Comparison of ENCODE assay signal across 10 cellular contexts in genomic region chrX:130084651-130085237, GRCh38. TPM values are rescaled to one million over a fixed set of nuclear protein-coding genes. Genes with fewer than 3 reads are reported as not detected.
A peak's percentile ranks its signal among the peaks of the same experiment; 100 is the strongest.
DNase-seq lines count a peak whose midpoint lies in the region; ATAC-seq and TF ChIP-seq lines count a peak whose summit lies in the region.
"Had no signal": no experiment of that assay in that cellular context is flagged by ENCODE, and none has a peak within 500 bp of the region (broad histone marks: within the 10 kb centered on the region; RNA-seq: fewer than 3 reads in every experiment).

No MANE protein-coding gene starts in this region.

- intact Hi-C loops in OCI-LY7 (cut with micrococcal nuclease; ENCODE audit: unreplicated experiment): loop anchor here (1.0 to 10.0 kb wide), 2 partner anchors 26 to 310 kb away; partner anchors contain the start of genes ELF4 and SASH3
- intact Hi-C loops in gastrocnemius medialis (cut with DNase I; ENCODE audit: low total_unique reads): no loop called here
- intact Hi-C loops in posterior cingulate gyrus (cut with DNase I): loop anchor here (5.0 kb wide), 1 partner anchor 38 kb away; no protein-coding TSS in a partner anchor

- no peaks in the 10 kb centered on the region for H4K20me1 ChIP-seq in OCI-LY7 (ENCODE audit: insufficient read depth, low read length)

- BruUV-seq in OCI-LY7 (replicated peaks; lab: Mats Ljungman, UMichigan): no TSS peak

- H3K27ac ChIP-seq in OCI-LY7 (ENCODE audit: low read depth, low read length, poor library complexity, severe bottlenecking) (peak overlapping the region; percentile 93), gastrocnemius medialis (peak overlapping the region in 3 of 4 donors; percentile 41 to 56 (median 47))
- H3K27ac ChIP-seq: 22Rv1 had no signal

- DNase-seq in NK-92 treated with Interleukin-12 subunit alpha and Interleukin-12 subunit beta, amount 100 ng/mL, for 24 hours (lab: John Stamatoyannopoulos, UW): peak; percentile 19
- DNase-seq in NK-92 (lab: John Stamatoyannopoulos, UW; ENCODE audit: unreplicated experiment) (no peak), OCI-LY7 (ENCODE audit: low spot score) (peak; percentile 73), gastrocnemius medialis (no peak), hypothalamus (lab: John Stamatoyannopoulos, UW) (no peak), posterior cingulate gyrus (no peak), NCI-H146 (lab: John Stamatoyannopoulos, UW) (no peak)

- H2AFZ ChIP-seq in OCI-LY7 (ENCODE audit: low read length): no peak overlapping the region

- POLR2A ChIA-PET in OCI-LY7 (lab: Charles Lee): interaction anchor here (0.6 to 0.8 kb wide), 4 partner anchors 37 to 89 kb away, joined by 3 to 5 read pairs (median 4); no protein-coding TSS in a partner anchor

- H3K36me3 ChIP-seq in OCI-LY7 (ENCODE audit: insufficient read depth, low read length) (peaks cover 3% of the 10 kb centered on the region; the same call in 1 of the 2 replicates), gastrocnemius medialis (no peaks in the 10 kb centered on the region)

- H3K4me3 ChIP-seq in OCI-LY7 (ENCODE audit: low read depth, low read length, poor library complexity, severe bottlenecking) (peak overlapping the region; percentile 56), gastrocnemius medialis (no peak overlapping the region)

- no peak for TF ChIP-seq POLR2A in gastrocnemius medialis (IDR thresholded peaks at IDR 0.05)

- no peaks in the 10 kb centered on the region for H3K27me3 ChIP-seq in gastrocnemius medialis

- peak overlapping the region; percentile 84 for H3K4me2 ChIP-seq in OCI-LY7 (ENCODE audit: low read length)

- CTCF ChIA-PET in OCI-LY7 (lab: Charles Lee; ENCODE audit: unreplicated experiment): interaction anchor here (1.0 to 1.1 kb wide), 4 partner anchors 25 to 86 kb away, joined by 3 to 5 read pairs (median 4); partner anchors contain the start of gene AIFM1

- peaks cover 45% of the 10 kb centered on the region; the same call in 1 of the 2 replicates for H3K79me2 ChIP-seq in OCI-LY7 (ENCODE audit: insufficient read depth, low read depth, low read length)

- H3K9me2 ChIP-seq in OCI-LY7 (ENCODE audit: insufficient read depth, low read length): no peaks in the 10 kb centered on the region

- H3K9me3 ChIP-seq in OCI-LY7 (ENCODE audit: low read length) (no peaks in the 10 kb centered on the region), gastrocnemius medialis (no peaks in the 10 kb centered on the region)

- in situ Hi-C loops in gastrocnemius medialis (cut with MboI; ENCODE audit: low sequenced_read_pairs in 4 of 4): no loop called here

- peaks cover 81% of the 10 kb centered on the region for H3K4me1 ChIP-seq in OCI-LY7 (ENCODE audit: insufficient read depth, low read length, poor library complexity, severe bottlenecking)
- no peaks in the 10 kb centered on the region for H3K4me1 ChIP-seq in gastrocnemius medialis

- peak; percentile 37 for ATAC-seq in HG02610 (IDR thresholded peaks at IDR 0.05; ENCODE audit: unreplicated experiment)
- ATAC-seq in gastrocnemius medialis: no peak
- ATAC-seq: Panc1 had no signal

- TF ChIP-seq CTCF in OCI-LY7 (conservative IDR thresholded peaks at IDR 0.05; ENCODE audit: low read length): no peak
- TF ChIP-seq CTCF in gastrocnemius medialis (IDR thresholded peaks at IDR 0.05 in 4 of 5, conservative IDR thresholded peaks at IDR 0.05 in 1 of 5): no peak

RNA-seq across cellular contexts. Expression of gene ELF4, which starts 25.6 kb away (rescaled TPM):
- total RNA-seq in OCI-LY7 (2014; rRNA removed; shearing (Covaris generic)): 13.4 and 15.0 TPM in 2 replicates
- total RNA-seq in OCI-LY7 (2022): 24.9 and 27.3 TPM in 2 replicates
- 1 to 10 TPM in 3 of 4 donors, under 1 TPM in 1; 0.70 to 2.3 (median 1.4) TPM for total RNA-seq in gastrocnemius medialis

Comparison
In these comparisons a context has a peak if more than half of its experiments do, and no peak if none do; other contexts are left out.
1. DNase-seq: peak in NK-92 treated with Interleukin-12 subunit alpha and Interleukin-12 subunit beta, amount 100 ng/mL, for 24 hours (single experiment) and OCI-LY7 (single experiment); none in NK-92 (single experiment), gastrocnemius medialis (0 of 2), hypothalamus (0 of 51), posterior cingulate gyrus (0 of 10) and NCI-H146 (single experiment).
2. RNA of gene ELF4, which starts 25.6 kb away (total RNA-seq): 13.4 to 27.3 TPM in OCI-LY7; 0.70 to 2.3 TPM in gastrocnemius medialis; every median in the first group is over 4 times any median in the second.